Comparison of ENCODE assay signal across 8 cellular contexts in the genomic region with DNA sequence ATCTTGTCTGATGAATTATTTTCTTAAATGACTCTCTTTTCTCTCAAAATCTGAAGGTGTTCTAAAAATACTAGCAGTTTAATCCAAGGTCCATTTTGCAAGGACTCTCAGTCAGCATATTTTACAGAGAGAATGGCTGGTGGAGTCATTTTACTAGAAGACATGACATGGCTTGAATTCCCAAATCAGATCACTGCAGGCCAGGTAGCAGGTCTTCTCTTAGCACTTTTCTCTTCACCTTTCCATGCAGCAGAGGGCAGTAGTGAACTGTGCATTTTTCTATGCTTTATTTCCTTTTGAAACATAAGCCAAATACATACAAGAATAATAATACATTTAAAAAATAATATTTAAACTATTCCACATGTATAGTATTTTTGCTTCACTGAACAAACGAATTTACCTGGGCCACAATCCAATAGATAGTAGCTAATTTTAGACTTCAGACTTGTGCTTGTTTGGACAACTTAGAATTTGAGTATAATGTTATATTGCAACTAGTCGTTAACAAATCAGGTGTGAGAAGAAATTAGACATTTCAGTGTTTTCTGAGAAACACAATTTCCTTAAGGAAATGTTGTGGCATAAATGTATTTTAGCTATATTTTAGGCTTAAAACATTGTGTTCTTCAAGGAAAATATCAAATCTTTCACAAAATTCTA.
DNase-seq lines count a peak whose midpoint lies in the region; ATAC-seq, FAIRE-seq and TF ChIP-seq lines count a peak whose summit lies in the region.

No MANE protein-coding gene starts in this region.

- peak; percentile 67 for TF ChIP-seq CTCF in CD8-positive, alpha-beta T cell (IDR thresholded peaks at IDR 0.05)
- TF ChIP-seq CTCF in OCI-LY1 (IDR thresholded peaks at IDR 0.05; ENCODE audit: low read length) (peak; percentile 53), astrocyte (IDR thresholded peaks at IDR 0.05; ENCODE audit: insufficient read depth, low read depth, low read length) (peak; percentile 67)

- no peaks in the 10 kb centered on the region for H3K4me1 ChIP-seq in CD8-positive, alpha-beta T cell (ENCODE audit: insufficient read depth, low read length)
- H3K4me1 ChIP-seq in OCI-LY1 (ENCODE audit: insufficient read depth, low read length, severe bottlenecking), result no peaks in the 10 kb centered on the region
- H3K4me1 ChIP-seq in astrocyte (ENCODE audit: insufficient read depth, low read length), result no peaks in the 10 kb centered on the region

- H3K9me2 ChIP-seq in OCI-LY1 (ENCODE audit: low read depth, low read length), result no peaks in the 10 kb centered on the region

- no peaks in the 10 kb centered on the region for H3K9me3 ChIP-seq in CD8-positive, alpha-beta T cell (ENCODE audit: low read length)
- no peaks in the 10 kb centered on the region for H3K9me3 ChIP-seq in OCI-LY1 (ENCODE audit: low read length)
- no peaks in the 10 kb centered on the region for H3K9me3 ChIP-seq in astrocyte (ENCODE audit: insufficient read depth, low read depth, low read length)

- H3F3A ChIP-seq in OCI-LY1 (ENCODE audit: insufficient read depth, low read length), result no peaks in the 10 kb centered on the region

- H3K4me3 ChIP-seq in CD8-positive, alpha-beta T cell (ENCODE audit: low read depth, low read length), result no peak overlapping the region
- H3K4me3 ChIP-seq in OCI-LY1 (ENCODE audit: low read depth, low read length, poor library complexity, severe bottlenecking) (no peak overlapping the region), astrocyte (ENCODE audit: insufficient read depth, low read depth, low read length) (no peak overlapping the region)

- no peaks in the 10 kb centered on the region for H3K4me1 Mint-ChIP-seq in CD8-positive, alpha-beta T cell (ENCODE audit: low read depth)
- peaks cover 3% of the 10 kb centered on the region for H3K4me1 Mint-ChIP-seq in astrocyte (ENCODE audit: low read depth, unreplicated experiment)

- no peaks in the 10 kb centered on the region for H3K27me3 ChIP-seq in CD8-positive, alpha-beta T cell (ENCODE audit: insufficient read depth, low read length)
- H3K27me3 ChIP-seq in OCI-LY1 (ENCODE audit: insufficient read depth, low read length) (no peaks in the 10 kb centered on the region), astrocyte (ENCODE audit: insufficient read depth, low read length) (no peaks in the 10 kb centered on the region)

- no peaks in the 10 kb centered on the region for H3K36me3 ChIP-seq in CD8-positive, alpha-beta T cell (ENCODE audit: insufficient read depth, low read length)
- H3K36me3 ChIP-seq in OCI-LY1 (ENCODE audit: insufficient read depth, low read length) (no peaks in the 10 kb centered on the region), astrocyte (ENCODE audit: insufficient read depth, low read length) (no peaks in the 10 kb centered on the region)

- H3K27ac ChIP-seq in CD8-positive, alpha-beta T cell (ENCODE audit: low read depth, low read length), result no peak overlapping the region
- H3K27ac ChIP-seq in OCI-LY1 (ENCODE audit: low read depth, low read length, poor library complexity, severe bottlenecking) (no peak overlapping the region), astrocyte (ENCODE audit: low read depth, low read length) (no peak overlapping the region)

- no peaks in the 10 kb centered on the region for H3K36me3 Mint-ChIP-seq in CD8-positive, alpha-beta T cell
- no peaks in the 10 kb centered on the region for H3K36me3 Mint-ChIP-seq in astrocyte (ENCODE audit: low read depth, unreplicated experiment)

- ATAC-seq in CD8-positive, alpha-beta T cell, result no peak
- ATAC-seq in HG03280 (IDR thresholded peaks at IDR 0.05; ENCODE audit: unreplicated experiment), result no peak

- H4K20me1 ChIP-seq in OCI-LY1 (ENCODE audit: insufficient read depth, low read length) (no peaks in the 10 kb centered on the region), astrocyte (ENCODE audit: insufficient read depth, low read length) (no peaks in the 10 kb centered on the region)

- DNase-seq in CD8-positive, alpha-beta T cell, result peak in 4 of 7 experiments; percentile 1 to 36 (median 16)
- peak; percentile 57 for DNase-seq in HCEC 1CT
- DNase-seq in astrocyte (ENCODE audit: low read depth), result peak; percentile 30
- peak; percentile 2 to 39 for DNase-seq in hippocampal formation (lab: John Stamatoyannopoulos, UW)
- peak; percentile 71 for DNase-seq in smooth muscle cell of the brain vasculature (ENCODE audit: low read depth, low spot score)
- DNase-seq in DMS79 (lab: John Stamatoyannopoulos, UW), result no peak

- CTCF ChIA-PET in CD8-positive, alpha-beta T cell (lab: Charles Lee), result interaction anchor here (0.7 to 2.0 kb wide), 11 partner anchors 8 to 1165 kb away, joined by 3 to 14 read pairs (median 3); a partner anchor contains a TSS

- no peak overlapping the region for H3K27ac Mint-ChIP-seq in CD8-positive, alpha-beta T cell
- no peak overlapping the region for H3K27ac Mint-ChIP-seq in astrocyte (ENCODE audit: unreplicated experiment)

- H3K4me3 Mint-ChIP-seq in CD8-positive, alpha-beta T cell, result no peak overlapping the region
- no peak overlapping the region for H3K4me3 Mint-ChIP-seq in astrocyte (ENCODE audit: unreplicated experiment)

- no peak for FAIRE-seq in astrocyte (lab: Jason Lieb, UNC)

- H2AFZ ChIP-seq in OCI-LY1 (ENCODE audit: low read length) (no peak overlapping the region), astrocyte (ENCODE audit: low read depth, low read length) (no peak overlapping the region)

- H3K27me3 Mint-ChIP-seq in CD8-positive, alpha-beta T cell (ENCODE audit: low read depth), result peaks cover 9% of the 10 kb centered on the region
- H3K27me3 Mint-ChIP-seq in astrocyte (ENCODE audit: low read depth, unreplicated experiment), result no peaks in the 10 kb centered on the region

- no peaks in the 10 kb centered on the region for H3K9me3 Mint-ChIP-seq in CD8-positive, alpha-beta T cell
- no peaks in the 10 kb centered on the region for H3K9me3 Mint-ChIP-seq in astrocyte (ENCODE audit: unreplicated experiment)

- H3K4me2 ChIP-seq in OCI-LY1 (ENCODE audit: low read length) (no peak overlapping the region), astrocyte (ENCODE audit: low read length) (no peak overlapping the region)

- H3K9ac ChIP-seq in OCI-LY1 (ENCODE audit: low read length) (no peak overlapping the region), astrocyte (ENCODE audit: low read length) (no peak overlapping the region)

- H3K79me2 ChIP-seq in OCI-LY1 (ENCODE audit: insufficient read depth, low read length) (no peaks in the 10 kb centered on the region), astrocyte (ENCODE audit: insufficient read depth, low read length) (no peaks in the 10 kb centered on the region)

- POLR2A ChIA-PET in CD8-positive, alpha-beta T cell (lab: Charles Lee), result no interaction called here

- intact Hi-C loops in CD8-positive, alpha-beta T cell (cut with DNase I, micrococcal nuclease), result loop anchor here (1.0 to 10.0 kb wide), 5 partner anchors 135 to 1165 kb away; no protein-coding TSS in a partner anchor
